In genomic region chr1:224769987-224770693, GRCh38 we compare ENCODE assay signal across 2 cellular contexts.
TF ChIP-seq lines count a peak whose summit lies in the region.

No MANE protein-coding gene starts in this region.

TF ChIP-seq in HEK293, 187 proteins besides CTCF, POLR2A, EP300 and RAD21 (continued from another document):
- TF ChIP-seq ZNF148 (tag by site-specific recombination; IDR thresholded peaks at IDR 0.05; ENCODE audit: borderline replicate concordance): no peak
- no peak for TF ChIP-seq ZNF830 (tag by site-specific recombination; IDR thresholded peaks at IDR 0.05; ENCODE audit: low read depth)
- no peak for TF ChIP-seq ZNF514 (tag by site-specific recombination; IDR thresholded peaks at IDR 0.05)
- no peak for TF ChIP-seq ZNF16 (tag by site-specific recombination; IDR thresholded peaks at IDR 0.05; ENCODE audit: low read depth)
- TF ChIP-seq ZNF37A (tag by site-specific recombination; IDR thresholded peaks at IDR 0.05): no peak
- no peak for TF ChIP-seq ZNF112 (tag by site-specific recombination; IDR thresholded peaks at IDR 0.05)
- peak; percentile 25; the same call in 1 of the 2 replicates for TF ChIP-seq HIC1 (tag by site-specific recombination; IDR thresholded peaks at IDR 0.05)
- TF ChIP-seq ZNF214 (tag by site-specific recombination; IDR thresholded peaks at IDR 0.05; ENCODE audit: borderline replicate concordance): no peak
- TF ChIP-seq ZNF202 (tag by site-specific recombination; IDR thresholded peaks at IDR 0.05; ENCODE audit: borderline replicate concordance): no peak
- TF ChIP-seq ZNF19 (tag by site-specific recombination; IDR thresholded peaks at IDR 0.05; ENCODE audit: low read depth): no peak
- TF ChIP-seq ZNF544 (tag by site-specific recombination; IDR thresholded peaks at IDR 0.05): no peak
- peak; percentile 77; the same call in 1 of the 2 replicates for TF ChIP-seq ZFP37 (tag by site-specific recombination; IDR thresholded peaks at IDR 0.05)
- TF ChIP-seq ZIC2 (tag by site-specific recombination; IDR thresholded peaks at IDR 0.05): 0 out of 2 replicates have a peak, but pooled peaks have one; percentile 14
- 0 out of 2 replicates have a peak, but pooled peaks have one; percentile 1 for TF ChIP-seq ZNF132 (tag by site-specific recombination; IDR thresholded peaks at IDR 0.05; ENCODE audit: borderline replicate concordance)
- no peak for TF ChIP-seq AEBP2 (tag by site-specific recombination; IDR thresholded peaks at IDR 0.05; ENCODE audit: borderline replicate concordance)
- TF ChIP-seq ZNF473 (tag by site-specific recombination; IDR thresholded peaks at IDR 0.05): no peak
- TF ChIP-seq PRDM1 (tag by site-specific recombination; IDR thresholded peaks at IDR 0.05): peak; percentile 57; the same call in 1 of the 2 replicates
- peak; percentile 35; the same call in 1 of the 2 replicates for TF ChIP-seq TRIM28 (IDR thresholded peaks at IDR 0.05; ENCODE audit: borderline replicate concordance, low read length)

TF ChIP-seq in K562, 482 proteins besides CTCF, POLR2A, EP300 and RAD21 (continued from another document):
- TF ChIP-seq, protein P1, sequence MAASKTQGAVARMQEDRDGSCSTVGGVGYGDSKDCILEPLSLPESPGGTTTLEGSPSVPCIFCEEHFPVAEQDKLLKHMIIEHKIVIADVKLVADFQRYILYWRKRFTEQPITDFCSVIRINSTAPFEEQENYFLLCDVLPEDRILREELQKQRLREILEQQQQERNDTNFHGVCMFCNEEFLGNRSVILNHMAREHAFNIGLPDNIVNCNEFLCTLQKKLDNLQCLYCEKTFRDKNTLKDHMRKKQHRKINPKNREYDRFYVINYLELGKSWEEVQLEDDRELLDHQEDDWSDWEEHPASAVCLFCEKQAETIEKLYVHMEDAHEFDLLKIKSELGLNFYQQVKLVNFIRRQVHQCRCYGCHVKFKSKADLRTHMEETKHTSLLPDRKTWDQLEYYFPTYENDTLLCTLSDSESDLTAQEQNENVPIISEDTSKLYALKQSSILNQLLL (CRISPR knock-in tag; IDR thresholded peaks at IDR 0.05; ENCODE audit: borderline replicate concordance): no peak
- TF ChIP-seq, protein P2, sequence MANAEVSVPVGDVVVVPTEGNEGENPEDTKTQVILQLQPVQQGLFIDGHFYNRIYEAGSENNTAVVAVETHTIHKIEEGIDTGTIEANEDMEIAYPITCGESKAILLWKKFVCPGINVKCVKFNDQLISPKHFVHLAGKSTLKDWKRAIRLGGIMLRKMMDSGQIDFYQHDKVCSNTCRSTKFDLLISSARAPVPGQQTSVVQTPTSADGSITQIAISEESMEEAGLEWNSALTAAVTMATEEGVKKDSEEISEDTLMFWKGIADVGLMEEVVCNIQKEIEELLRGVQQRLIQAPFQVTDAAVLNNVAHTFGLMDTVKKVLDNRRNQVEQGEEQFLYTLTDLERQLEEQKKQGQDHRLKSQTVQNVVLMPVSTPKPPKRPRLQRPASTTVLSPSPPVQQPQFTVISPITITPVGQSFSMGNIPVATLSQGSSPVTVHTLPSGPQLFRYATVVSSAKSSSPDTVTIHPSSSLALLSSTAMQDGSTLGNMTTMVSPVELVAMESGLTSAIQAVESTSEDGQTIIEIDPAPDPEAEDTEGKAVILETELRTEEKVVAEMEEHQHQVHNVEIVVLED (CRISPR knock-in tag; IDR thresholded peaks at IDR 0.05): no peak
